Comparison of ENCODE assay signal across 1 cellular context in genomic region chr19:42401365-42402303, GRCh38.
TF ChIP-seq lines count a peak whose summit lies in the region.

No MANE protein-coding gene starts in this region.

TF ChIP-seq in HEK293, 187 proteins besides CTCF, POLR2A, EP300 and RAD21 (continued from another document and continues in another):
- TF ChIP-seq ZNF394 (tag by site-specific recombination; IDR thresholded peaks at IDR 0.05; ENCODE audit: borderline replicate concordance) (no peak), ZNF335 (tag by site-specific recombination; conservative IDR thresholded peaks at IDR 0.05) (0 out of 2 replicates have a peak, but pooled peaks have one; percentile 39), IKZF3 (tag by site-specific recombination; IDR thresholded peaks at IDR 0.05) (peak; percentile 74), ZNF600 (tag by site-specific recombination; IDR thresholded peaks at IDR 0.05) (0 out of 2 replicates have a peak, but pooled peaks have one; percentile 18), ZNF404 (tag by site-specific recombination; IDR thresholded peaks at IDR 0.05) (no peak), ZNF830 (tag by site-specific recombination; IDR thresholded peaks at IDR 0.05; ENCODE audit: low read depth) (no peak), KLF1 (tag by site-specific recombination; IDR thresholded peaks at IDR 0.05) (no peak), ZNF623 (tag by site-specific recombination; IDR thresholded peaks at IDR 0.05) (no peak), ZNF157 (tag by site-specific recombination; IDR thresholded peaks at IDR 0.05) (no peak), BCL11B (tag by site-specific recombination; IDR thresholded peaks at IDR 0.05; ENCODE audit: low read depth) (no peak), OSR2 (tag by site-specific recombination; IDR thresholded peaks at IDR 0.05) (no peak), FEZF1 (tag by site-specific recombination; IDR thresholded peaks at IDR 0.05) (no peak), ZFP69B (tag by site-specific recombination; IDR thresholded peaks at IDR 0.05) (0 out of 2 replicates have a peak, but pooled peaks have one; percentile 22), ZNF561 (tag by site-specific recombination; IDR thresholded peaks at IDR 0.05; ENCODE audit: borderline replicate concordance) (peak; percentile 44; the same call in 1 of the 2 replicates), ZNF433 (tag by site-specific recombination; IDR thresholded peaks at IDR 0.05; ENCODE audit: low read depth) (no peak), ZNF211 (tag by site-specific recombination; IDR thresholded peaks at IDR 0.05; ENCODE audit: low read depth) (no peak), ZFHX2 (tag by site-specific recombination; conservative IDR thresholded peaks at IDR 0.05) (peak; percentile 37; the same call in 1 of the 2 replicates), ZNF18 (tag by site-specific recombination; IDR thresholded peaks at IDR 0.05) (no peak), HOXA7 (CRISPR knock-in tag; IDR thresholded peaks at IDR 0.05; ENCODE audit: borderline replicate concordance) (no peak), ZNF785 (tag by site-specific recombination; IDR thresholded peaks at IDR 0.05) (no peak; the same call in 1 of the 2 replicates), SALL2 (tag by site-specific recombination; IDR thresholded peaks at IDR 0.05; ENCODE audit: borderline replicate concordance) (no peak), ZNF580 (tag by site-specific recombination; IDR thresholded peaks at IDR 0.05) (no peak), SP3 (tag by site-specific recombination; IDR thresholded peaks at IDR 0.05) (no peak), ZNF488 (tag by site-specific recombination; IDR thresholded peaks at IDR 0.05) (no peak), ZEB2 (tag by site-specific recombination; IDR thresholded peaks at IDR 0.05) (no peak), ELK4 (IDR thresholded peaks at IDR 0.05; ENCODE audit: borderline replicate concordance, low read depth, low read length) (no peak), ZNF416 (tag by site-specific recombination; IDR thresholded peaks at IDR 0.05) (no peak), SCRT2 (tag by site-specific recombination; IDR thresholded peaks at IDR 0.05) (no peak), ZNF423 (tag by site-specific recombination; IDR thresholded peaks at IDR 0.05) (no peak), ZNF513 (tag by site-specific recombination; IDR thresholded peaks at IDR 0.05) (no peak), ZIC2 (tag by site-specific recombination; IDR thresholded peaks at IDR 0.05) (no peak), ZNF174 (tag by site-specific recombination; IDR thresholded peaks at IDR 0.05) (no peak), ZNF114 (tag by site-specific recombination; IDR thresholded peaks at IDR 0.05) (no peak), SP7 (tag by site-specific recombination; IDR thresholded peaks at IDR 0.05) (no peak), ZNF362 (tag by site-specific recombination; IDR thresholded peaks at IDR 0.05) (no peak), PATZ1 (tag by site-specific recombination; IDR thresholded peaks at IDR 0.05) (peak; percentile 32; the same call in 1 of the 2 replicates), ZNF645 (tag by site-specific recombination; IDR thresholded peaks at IDR 0.05) (no peak), PBX3 (CRISPR knock-in tag; IDR thresholded peaks at IDR 0.05) (0 out of 2 replicates have a peak, but pooled peaks have one; percentile 81), PRDM4 (tag by site-specific recombination; IDR thresholded peaks at IDR 0.05) (no peak), ZNF37A (tag by site-specific recombination; IDR thresholded peaks at IDR 0.05) (no peak), ZNF26 (tag by site-specific recombination; IDR thresholded peaks at IDR 0.05) (no peak), BCL11A (tag by site-specific recombination; IDR thresholded peaks at IDR 0.05; ENCODE audit: low read depth) (no peak), ZNF354C (tag by site-specific recombination; IDR thresholded peaks at IDR 0.05; ENCODE audit: borderline replicate concordance, low read depth) (no peak), ZSCAN5A (tag by site-specific recombination; IDR thresholded peaks at IDR 0.05) (no peak), ZSCAN4 (tag by site-specific recombination; IDR thresholded peaks at IDR 0.05) (no peak), WT1 (tag by site-specific recombination; IDR thresholded peaks at IDR 0.05) (no peak), KLF8 (tag by site-specific recombination; IDR thresholded peaks at IDR 0.05) (no peak)
